Comparison of ENCODE assay signal across 8 cellular contexts in the genomic region with DNA sequence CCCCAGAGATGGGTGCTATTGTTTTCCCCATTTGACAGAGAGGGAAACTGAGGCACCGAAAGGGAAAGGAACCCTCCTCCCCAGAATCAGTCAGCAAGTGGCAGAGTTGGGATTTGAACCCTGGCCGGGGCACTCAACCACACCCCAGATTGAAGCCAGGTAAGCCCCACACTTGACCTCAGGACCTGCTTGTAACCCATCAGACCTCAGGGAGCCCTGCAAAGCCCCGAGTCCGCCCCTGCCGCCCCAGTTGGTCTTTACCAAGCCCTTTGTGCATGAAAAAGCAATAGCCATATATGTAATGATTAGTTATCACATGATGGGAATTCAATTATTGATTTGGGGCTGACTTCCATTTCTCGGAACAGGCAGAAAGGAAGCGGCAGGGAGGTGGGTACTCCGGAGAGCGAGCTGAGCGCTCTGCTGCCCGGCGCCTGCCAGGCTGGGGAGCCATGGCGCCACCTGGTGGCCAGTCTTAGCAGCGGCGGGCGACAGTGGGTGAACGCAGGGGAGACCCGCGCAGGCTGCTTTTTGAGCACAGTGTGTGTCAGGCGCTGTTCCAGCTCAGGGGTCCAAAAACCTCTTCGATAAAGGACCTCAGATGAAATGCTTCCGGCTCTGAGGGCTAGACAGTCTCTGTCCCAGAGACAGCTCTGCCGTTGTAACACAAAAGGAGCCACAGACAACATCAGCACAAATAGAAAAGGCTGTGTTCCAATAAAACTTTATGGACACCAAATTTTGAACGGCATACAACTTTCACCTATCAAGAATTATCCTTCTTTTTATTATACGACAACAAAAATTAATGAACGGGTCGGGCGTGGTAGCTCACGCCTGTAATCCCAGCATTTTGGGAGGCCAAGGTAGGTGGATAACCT.
DNase-seq lines count a peak whose midpoint lies in the region; ATAC-seq and TF ChIP-seq lines count a peak whose summit lies in the region.

No MANE protein-coding gene starts in this region.

- peak; percentile 63 to 79 (median 77) for DNase-seq in CD4-positive, alpha-beta memory T cell
- DNase-seq in RKO (ENCODE audit: low spot score) (peak; percentile 67), fibroblast of the aortic adventitia (ENCODE audit: low read depth) (peak; percentile 56), substantia nigra (lab: John Stamatoyannopoulos, UW) (peak in 45 of 49 donors; percentile 1 to 82 (median 43))
- peak; percentile 70 for DNase-seq in activated T-helper 1 cell treated with anti-CD3 and anti-CD28 coated beads, Interleukin-12 subunit alpha, Interleukin-12 subunit beta, Interleukin-2, Interleukin-4 antibody, amounts not matched to agents 30 ng/mL and 10 ng/mL and 1 ng/mL, durations not matched to agents 14 hours and 24 hours and 36 hours (ENCODE audit: low spot score)

- H3K4me3 ChIP-seq in CD4-positive, alpha-beta memory T cell (ENCODE audit: low read length in 2 of 2), result no peak overlapping the region
- H3K4me3 ChIP-seq in fibroblast of the aortic adventitia (ENCODE audit: low read depth, low read length) (no peak overlapping the region), neutrophil (ENCODE audit: low read depth in 1 of 2, low read length in 1 of 2) (no peak overlapping the region)

- H3K27me3 Mint-ChIP-seq in CD4-positive, alpha-beta memory T cell, result peaks cover 2 to 6% of the 10 kb centered on the region in 2 donors
- H3K27me3 Mint-ChIP-seq in activated T-helper 1 cell treated with anti-CD3 and anti-CD28 coated beads, Interleukin-12 subunit alpha, Interleukin-12 subunit beta, Interleukin-2, Interleukin-4 antibody, amounts not matched to agents 30 ng/mL and 10 ng/mL and 1 ng/mL, durations not matched to agents 14 hours and 24 hours and 36 hours (ENCODE audit: insufficient read depth), result peaks cover 4% of the 10 kb centered on the region

- no peaks in the 10 kb centered on the region for H3K9me3 ChIP-seq in CD4-positive, alpha-beta memory T cell (ENCODE audit: control insufficient read depth in 1 of 2, low read length in 2 of 2)
- no peaks in the 10 kb centered on the region for H3K9me3 ChIP-seq in neutrophil

- no peak overlapping the region for H3K27ac ChIP-seq in CD4-positive, alpha-beta memory T cell (ENCODE audit: low read depth, low read length)
- H3K27ac ChIP-seq in neutrophil (no peak overlapping the region), substantia nigra (ENCODE audit: low read depth, low read length, poor library complexity, severe bottlenecking) (no peak overlapping the region)

- POLR2A ChIA-PET in CD4-positive, alpha-beta memory T cell (lab: Charles Lee; ENCODE audit: partially characterized antibody), result interaction anchor here (1.5 kb wide), 1 partner anchor 311 kb away, joined by 3 read pairs; no protein-coding TSS in a partner anchor

- H3K4me3 Mint-ChIP-seq in CD4-positive, alpha-beta memory T cell, result peak overlapping the region in 1 of 8 donors; percentile 20
- H3K4me3 Mint-ChIP-seq in activated T-helper 1 cell treated with anti-CD3 and anti-CD28 coated beads, Interleukin-12 subunit alpha, Interleukin-12 subunit beta, Interleukin-2, Interleukin-4 antibody, amounts not matched to agents 30 ng/mL and 10 ng/mL and 1 ng/mL, durations not matched to agents 14 hours and 24 hours and 36 hours, result no peak overlapping the region

- H3K9me3 Mint-ChIP-seq in CD4-positive, alpha-beta memory T cell, result no peaks in the 10 kb centered on the region
- no peaks in the 10 kb centered on the region for H3K9me3 Mint-ChIP-seq in activated T-helper 1 cell treated with anti-CD3 and anti-CD28 coated beads, Interleukin-12 subunit alpha, Interleukin-12 subunit beta, Interleukin-2, Interleukin-4 antibody, amounts not matched to agents 30 ng/mL and 10 ng/mL and 1 ng/mL, durations not matched to agents 14 hours and 24 hours and 36 hours

- intact Hi-C loops in CD4-positive, alpha-beta memory T cell (cut with micrococcal nuclease), result loop anchor here (1.0 kb wide), 1 partner anchor 312 kb away; no protein-coding TSS in a partner anchor
- intact Hi-C loops in activated T-helper 1 cell treated with anti-CD3 and anti-CD28 coated beads, Interleukin-12 subunit alpha, Interleukin-12 subunit beta, Interleukin-2, Interleukin-4 antibody, amounts not matched to agents 30 ng/mL and 10 ng/mL and 1 ng/mL, durations not matched to agents 14 hours and 24 hours and 36 hours (cut with micrococcal nuclease), result loop anchor here (1.0 to 5.0 kb wide), 2 partner anchors 312 to 612 kb away; no protein-coding TSS in a partner anchor

- peaks cover 7% of the 10 kb centered on the region for H3K4me1 ChIP-seq in CD4-positive, alpha-beta memory T cell (ENCODE audit: insufficient read depth, low read length)
- H3K4me1 ChIP-seq in neutrophil (ENCODE audit: control insufficient read depth in 1 of 2, insufficient read depth in 1 of 2, low read depth in 1 of 2, low read length in 1 of 2), result no peaks in the 10 kb centered on the region

- TF ChIP-seq CTCF in fibroblast of the aortic adventitia (IDR thresholded peaks at IDR 0.05; ENCODE audit: insufficient read depth, low read length), result peak; percentile 96
- peak; percentile 84 for TF ChIP-seq CTCF in neutrophil (IDR thresholded peaks at IDR 0.05)

- H3K36me3 ChIP-seq in CD4-positive, alpha-beta memory T cell (ENCODE audit: insufficient read depth, low read length), result no peaks in the 10 kb centered on the region
- no peaks in the 10 kb centered on the region for H3K36me3 ChIP-seq in neutrophil

- H3K27me3 ChIP-seq in CD4-positive, alpha-beta memory T cell (ENCODE audit: insufficient read depth, low read length), result no peaks in the 10 kb centered on the region
- H3K27me3 ChIP-seq in neutrophil, result peaks cover 14% of the 10 kb centered on the region

- no peaks in the 10 kb centered on the region for H3K36me3 Mint-ChIP-seq in CD4-positive, alpha-beta memory T cell
- no peaks in the 10 kb centered on the region for H3K36me3 Mint-ChIP-seq in activated T-helper 1 cell treated with anti-CD3 and anti-CD28 coated beads, Interleukin-12 subunit alpha, Interleukin-12 subunit beta, Interleukin-2, Interleukin-4 antibody, amounts not matched to agents 30 ng/mL and 10 ng/mL and 1 ng/mL, durations not matched to agents 14 hours and 24 hours and 36 hours (ENCODE audit: low read depth)

- CTCF ChIA-PET in CD4-positive, alpha-beta memory T cell (lab: Charles Lee; ENCODE audit: partially characterized antibody), result interaction anchor here (0.6 to 6.1 kb wide), 20 partner anchors 9 to 612 kb away, joined by 3 to 91 read pairs (median 4); no protein-coding TSS in a partner anchor

- ATAC-seq in HG03108 (IDR thresholded peaks at IDR 0.05; ENCODE audit: unreplicated experiment), result peak; percentile 63
- no peak for ATAC-seq in HG03342 (IDR thresholded peaks at IDR 0.05; ENCODE audit: unreplicated experiment)

- H3K4me1 Mint-ChIP-seq in CD4-positive, alpha-beta memory T cell, result no peaks in the 10 kb centered on the region
- H3K4me1 Mint-ChIP-seq in activated T-helper 1 cell treated with anti-CD3 and anti-CD28 coated beads, Interleukin-12 subunit alpha, Interleukin-12 subunit beta, Interleukin-2, Interleukin-4 antibody, amounts not matched to agents 30 ng/mL and 10 ng/mL and 1 ng/mL, durations not matched to agents 14 hours and 24 hours and 36 hours (ENCODE audit: low read depth), result no peaks in the 10 kb centered on the region

- no peak overlapping the region for H3K27ac Mint-ChIP-seq in CD4-positive, alpha-beta memory T cell
- no peak overlapping the region for H3K27ac Mint-ChIP-seq in activated T-helper 1 cell treated with anti-CD3 and anti-CD28 coated beads, Interleukin-12 subunit alpha, Interleukin-12 subunit beta, Interleukin-2, Interleukin-4 antibody, amounts not matched to agents 30 ng/mL and 10 ng/mL and 1 ng/mL, durations not matched to agents 14 hours and 24 hours and 36 hours
